ENCODE assay signal across 32 cellular contexts in genomic region chr5:177527595-177527994, GRCh38.
"Had no signal": no experiment of that assay in that cellular context is flagged by ENCODE, and none has a peak within 500 bp of the region (broad histone marks: within the 10 kb centered on the region; RNA-seq: fewer than 3 reads in every experiment).

No MANE protein-coding gene starts in this region.

- ATAC-seq: activated naive CD4-positive, alpha-beta T cell treated with anti-CD3 and anti-CD28 coated beads, Interleukin-2, amount 50 U/mL, for 72 hours; activated T-cell treated with anti-CD3 and anti-CD28 coated beads, Interleukin-2, amount 50 U/mL, for 72 hours; effector memory CD8-positive, alpha-beta T cell; foreskin keratinocyte; gastrocnemius medialis; WTC11 had no signal

- H3K36me3 ChIP-seq: breast epithelium had no signal

- H3K36me3 Mint-ChIP-seq: activated naive CD4-positive, alpha-beta T cell treated with anti-CD3 and anti-CD28 coated beads, Interleukin-2, amount 50 U/mL, for 72 hours had no signal

- DNase-seq: activated CD4-positive, alpha-beta memory T cell treated with anti-CD3 and anti-CD28 coated beads, Interleukin-2, amount 10 ng/mL, durations not matched to agents 7 days and 5 days; activated CD4-positive, alpha-beta T cell treated with anti-CD3 and anti-CD28 coated beads for 1 hour; activated CD4-positive, alpha-beta T cell treated with anti-CD3 and anti-CD28 coated beads for 4 hours; activated CD4-positive, alpha-beta T cell treated with anti-CD3 and anti-CD28 coated beads, Interleukin-2, amount 10 ng/mL, durations not matched to agents 7 days and 5 days; activated CD4-positive, alpha-beta T cell treated with anti-CD3 and anti-CD28 coated beads, Interleukin-2, amount 50 U/mL, for 4 hours; activated CD8-positive, alpha-beta memory T cell treated with anti-CD3 and anti-CD28 coated beads, Interleukin-2, amount 50 U/mL, for 48 hours; activated gamma-delta T cell; activated naive CD4-positive, alpha-beta T cell; activated naive CD4-positive, alpha-beta T cell treated with anti-CD3 and anti-CD28 coated beads, Interleukin-2, amount 10 ng/mL, durations not matched to agents 7 days and 5 days; activated naive CD8-positive, alpha-beta T cell treated with anti-CD3 and anti-CD28 coated beads, Interleukin-2, amount 10 ng/mL, durations not matched to agents 7 days and 5 days; activated T-cell treated with anti-CD3 and anti-CD28 coated beads for 4 hours; activated T-cell treated with anti-CD3 and anti-CD28 coated beads, Interleukin-2, amount 50 U/mL, for 24 hours; activated T-cell treated with anti-CD3 and anti-CD28 coated beads, Interleukin-2, amount 50 U/mL, for 72 hours; central memory CD4-positive, alpha-beta T cell; cerebellar nuclear complex; effector memory CD8-positive, alpha-beta T cell; erythroblast; foreskin keratinocyte; gastrocnemius medialis; glutamatergic neuron; T-helper 2 cell had no signal

- H3K27me3 ChIP-seq: ascending aorta, breast epithelium, cardiac muscle cell, dorsolateral prefrontal cortex, esophagus muscularis mucosa, foreskin keratinocyte, gastrocnemius medialis had no signal

- H3K4me3 ChIP-seq: ascending aorta, breast epithelium, cardiac muscle cell, coronary artery, dorsolateral prefrontal cortex, esophagus muscularis mucosa, gastrocnemius medialis had no signal

- H3K27ac Mint-ChIP-seq: activated CD4-positive, alpha-beta memory T cell treated with anti-CD3 and anti-CD28 coated beads, Interleukin-2, amount 10 ng/mL, durations not matched to agents 7 days and 5 days; activated CD4-positive, alpha-beta T cell treated with anti-CD3 and anti-CD28 coated beads, Interleukin-2, amount 10 ng/mL, durations not matched to agents 7 days and 5 days; activated naive CD4-positive, alpha-beta T cell treated with anti-CD3 and anti-CD28 coated beads, Interleukin-2, amount 10 ng/mL, durations not matched to agents 7 days and 5 days; activated naive CD4-positive, alpha-beta T cell treated with anti-CD3 and anti-CD28 coated beads, Interleukin-2, amount 50 U/mL, for 72 hours; activated naive CD8-positive, alpha-beta T cell treated with anti-CD3 and anti-CD28 coated beads, Interleukin-2, amount 10 ng/mL, durations not matched to agents 7 days and 5 days; activated T-cell treated with anti-CD3 and anti-CD28 coated beads, Interleukin-2, amount 50 U/mL, for 24 hours; activated T-cell treated with anti-CD3 and anti-CD28 coated beads, Interleukin-2, amount 50 U/mL, for 72 hours; brain; dendritic cell treated with granulocyte-macrophage colony-stimulating factor and Interleukin-4, amounts not matched to agents 40 ng/mL and 50 ng/mL, for 4 days; effector memory CD8-positive, alpha-beta T cell; WTC11 had no signal

- H3K9me3 ChIP-seq: ascending aorta, breast epithelium, esophagus muscularis mucosa, gastrocnemius medialis had no signal

- H3K27ac ChIP-seq: ascending aorta, breast epithelium, cardiac muscle cell, coronary artery, esophagus muscularis mucosa, foreskin keratinocyte, VCaP had no signal

- H3K9me3 Mint-ChIP-seq: activated CD4-positive, alpha-beta memory T cell treated with anti-CD3 and anti-CD28 coated beads, Interleukin-2, amount 10 ng/mL, durations not matched to agents 7 days and 5 days; activated CD4-positive, alpha-beta T cell treated with anti-CD3 and anti-CD28 coated beads, Interleukin-2, amount 10 ng/mL, durations not matched to agents 7 days and 5 days; activated naive CD4-positive, alpha-beta T cell treated with anti-CD3 and anti-CD28 coated beads, Interleukin-2, amount 10 ng/mL, durations not matched to agents 7 days and 5 days; activated naive CD4-positive, alpha-beta T cell treated with anti-CD3 and anti-CD28 coated beads, Interleukin-2, amount 50 U/mL, for 72 hours; activated naive CD8-positive, alpha-beta T cell treated with anti-CD3 and anti-CD28 coated beads, Interleukin-2, amount 10 ng/mL, durations not matched to agents 7 days and 5 days; activated T-cell treated with anti-CD3 and anti-CD28 coated beads, Interleukin-2, amount 50 U/mL, for 24 hours; activated T-cell treated with anti-CD3 and anti-CD28 coated beads, Interleukin-2, amount 50 U/mL, for 72 hours; brain; dendritic cell treated with granulocyte-macrophage colony-stimulating factor and Interleukin-4, amounts not matched to agents 40 ng/mL and 50 ng/mL, for 4 days; effector memory CD8-positive, alpha-beta T cell; WTC11 had no signal

- H3K4me1 Mint-ChIP-seq: activated CD4-positive, alpha-beta memory T cell treated with anti-CD3 and anti-CD28 coated beads, Interleukin-2, amount 10 ng/mL, durations not matched to agents 7 days and 5 days; activated CD4-positive, alpha-beta T cell treated with anti-CD3 and anti-CD28 coated beads, Interleukin-2, amount 10 ng/mL, durations not matched to agents 7 days and 5 days; activated naive CD4-positive, alpha-beta T cell treated with anti-CD3 and anti-CD28 coated beads, Interleukin-2, amount 10 ng/mL, durations not matched to agents 7 days and 5 days; brain; WTC11 had no signal

- H3K4me3 Mint-ChIP-seq: activated CD4-positive, alpha-beta memory T cell treated with anti-CD3 and anti-CD28 coated beads, Interleukin-2, amount 10 ng/mL, durations not matched to agents 7 days and 5 days; activated CD4-positive, alpha-beta T cell treated with anti-CD3 and anti-CD28 coated beads, Interleukin-2, amount 10 ng/mL, durations not matched to agents 7 days and 5 days; activated naive CD4-positive, alpha-beta T cell treated with anti-CD3 and anti-CD28 coated beads, Interleukin-2, amount 10 ng/mL, durations not matched to agents 7 days and 5 days; activated naive CD8-positive, alpha-beta T cell treated with anti-CD3 and anti-CD28 coated beads, Interleukin-2, amount 10 ng/mL, durations not matched to agents 7 days and 5 days; activated T-cell treated with anti-CD3 and anti-CD28 coated beads, Interleukin-2, amount 50 U/mL, for 24 hours; activated T-cell treated with anti-CD3 and anti-CD28 coated beads, Interleukin-2, amount 50 U/mL, for 72 hours; brain; dendritic cell treated with granulocyte-macrophage colony-stimulating factor and Interleukin-4, amounts not matched to agents 40 ng/mL and 50 ng/mL, for 4 days; effector memory CD8-positive, alpha-beta T cell; WTC11 had no signal

- H3K4me1 ChIP-seq: ascending aorta, breast epithelium, foreskin keratinocyte had no signal

- H3K27me3 Mint-ChIP-seq: activated CD4-positive, alpha-beta memory T cell treated with anti-CD3 and anti-CD28 coated beads, Interleukin-2, amount 10 ng/mL, durations not matched to agents 7 days and 5 days; activated CD4-positive, alpha-beta T cell treated with anti-CD3 and anti-CD28 coated beads, Interleukin-2, amount 10 ng/mL, durations not matched to agents 7 days and 5 days; activated naive CD4-positive, alpha-beta T cell treated with anti-CD3 and anti-CD28 coated beads, Interleukin-2, amount 10 ng/mL, durations not matched to agents 7 days and 5 days; activated naive CD8-positive, alpha-beta T cell treated with anti-CD3 and anti-CD28 coated beads, Interleukin-2, amount 10 ng/mL, durations not matched to agents 7 days and 5 days; activated T-cell treated with anti-CD3 and anti-CD28 coated beads, Interleukin-2, amount 50 U/mL, for 24 hours; brain; dendritic cell treated with granulocyte-macrophage colony-stimulating factor and Interleukin-4, amounts not matched to agents 40 ng/mL and 50 ng/mL, for 4 days; effector memory CD8-positive, alpha-beta T cell had no signal
